Comparison of ENCODE assay signal across 31 cellular contexts in the genomic region with DNA sequence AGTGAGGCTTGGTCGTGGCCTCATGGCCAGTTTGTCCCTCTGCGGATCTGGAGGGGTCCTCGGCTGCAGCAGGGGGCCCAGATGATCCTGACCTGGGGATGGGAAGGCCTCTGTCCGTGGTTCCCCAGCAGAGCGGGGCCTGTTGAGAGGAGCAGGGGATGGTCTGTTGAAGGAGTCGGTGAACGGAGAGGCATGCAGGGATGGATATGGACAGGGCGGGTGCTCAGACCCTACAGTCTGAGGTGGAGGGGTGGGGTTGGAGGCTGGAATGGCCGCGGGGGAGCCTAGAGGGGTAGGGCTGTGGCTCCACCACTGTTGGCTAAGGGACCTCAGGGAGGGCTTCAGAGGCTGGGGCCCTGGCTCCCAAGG. TPM values are rescaled to one million over a fixed set of nuclear protein-coding genes. Genes with fewer than 3 reads are reported as not detected.
"Had no signal": no experiment of that assay in that cellular context is flagged by ENCODE, and none has a peak within 500 bp of the region (broad histone marks: within the 10 kb centered on the region; RNA-seq: fewer than 3 reads in every experiment).

No MANE protein-coding gene starts in this region.

- DNase-seq: activated B cell treated with CpG ODN at 0.5 μM for 24 hours; activated CD4-positive, alpha-beta memory T cell treated with anti-CD3 and anti-CD28 coated beads for 36 hours; activated CD4-positive, alpha-beta T cell treated with anti-CD3 and anti-CD28 coated beads, Interleukin-2, amount 10 ng/mL, durations not matched to agents 24 days and 14 days; activated CD8-positive, alpha-beta memory T cell treated with anti-CD3 and anti-CD28 coated beads, Interleukin-2, amount 10 ng/mL, durations not matched to agents 7 days and 5 days; activated CD8-positive, alpha-beta memory T cell treated with anti-CD3 and anti-CD28 coated beads, Interleukin-2, amount 50 U/mL, for 4 hours; activated CD8-positive, alpha-beta T cell treated with anti-CD3 and anti-CD28 coated beads, Interleukin-2, amount 10 ng/mL, durations not matched to agents 7 days and 5 days; activated gamma-delta T cell; activated naive CD4-positive, alpha-beta T cell; activated naive CD4-positive, alpha-beta T cell treated with anti-CD3 and anti-CD28 coated beads, Interleukin-2, amount 10 ng/mL, durations not matched to agents 7 days and 5 days; activated naive CD8-positive, alpha-beta T cell treated with anti-CD3 and anti-CD28 coated beads, Interleukin-2, amount 10 ng/mL, durations not matched to agents 7 days and 5 days; activated T-cell treated with anti-CD3 and anti-CD28 coated beads, Interleukin-2, amount 50 U/mL, for 1 hour; activated T-cell treated with anti-CD3 and anti-CD28 coated beads, Interleukin-2, amount 50 U/mL, for 48 hours; brain microvascular endothelial cell; cortex of kidney; dermis blood vessel endothelial cell; effector CD4-positive, alpha-beta T cell; effector memory CD8-positive, alpha-beta T cell; erythroblast; foreskin keratinocyte; gastrocnemius medialis; heart right ventricle; T-cell; T-helper 9 cell; WERI-Rb-1 had no signal

- H3K27ac ChIP-seq: ascending aorta, brain microvascular endothelial cell, esophagus muscularis mucosa, foreskin keratinocyte, gastrocnemius medialis, heart right ventricle, WERI-Rb-1 had no signal

- ATAC-seq: activated CD4-positive, CD25-positive, alpha-beta regulatory T cell treated with anti-CD3 and anti-CD28 coated beads, Interleukin-2, amount 50 U/mL, for 24 hours; activated CD8-positive, alpha-beta memory T cell treated with anti-CD3 and anti-CD28 coated beads, Interleukin-2, amount 10 ng/mL, durations not matched to agents 7 days and 5 days; activated CD8-positive, alpha-beta T cell treated with anti-CD3 and anti-CD28 coated beads, Interleukin-2, amount 10 ng/mL, durations not matched to agents 7 days and 5 days; activated naive CD4-positive, alpha-beta T cell treated with anti-CD3 and anti-CD28 coated beads, Interleukin-2, amount 50 U/mL, for 72 hours; effector memory CD8-positive, alpha-beta T cell; foreskin keratinocyte; gastrocnemius medialis; heart right ventricle; T-cell had no signal

- H3K27me3 Mint-ChIP-seq: activated B cell treated with CpG ODN at 0.5 μM for 24 hours; activated CD4-positive, alpha-beta memory T cell treated with anti-CD3 and anti-CD28 coated beads for 36 hours; activated CD4-positive, alpha-beta T cell treated with anti-CD3 and anti-CD28 coated beads, Interleukin-2, amount 10 ng/mL, durations not matched to agents 24 days and 14 days; activated CD8-positive, alpha-beta memory T cell treated with anti-CD3 and anti-CD28 coated beads, Interleukin-2, amount 10 ng/mL, durations not matched to agents 7 days and 5 days; activated naive CD8-positive, alpha-beta T cell treated with anti-CD3 and anti-CD28 coated beads, Interleukin-2, amount 10 ng/mL, durations not matched to agents 7 days and 5 days; effector memory CD8-positive, alpha-beta T cell; T-cell had no signal

- H3K4me1 Mint-ChIP-seq: activated CD4-positive, alpha-beta T cell treated with anti-CD3 and anti-CD28 coated beads, Interleukin-2, amount 10 ng/mL, durations not matched to agents 24 days and 14 days; activated naive CD8-positive, alpha-beta T cell treated with anti-CD3 and anti-CD28 coated beads, Interleukin-2, amount 10 ng/mL, durations not matched to agents 7 days and 5 days had no signal

- H3K27me3 ChIP-seq: ascending aorta, esophagus muscularis mucosa, foreskin keratinocyte, gastrocnemius medialis, heart right ventricle had no signal

- H3K9me3 Mint-ChIP-seq: activated B cell treated with CpG ODN at 0.5 μM for 24 hours; activated CD4-positive, alpha-beta memory T cell treated with anti-CD3 and anti-CD28 coated beads for 36 hours; activated CD4-positive, alpha-beta T cell treated with anti-CD3 and anti-CD28 coated beads, Interleukin-2, amount 10 ng/mL, durations not matched to agents 24 days and 14 days; activated naive CD4-positive, alpha-beta T cell treated with anti-CD3 and anti-CD28 coated beads, Interleukin-2, amount 10 ng/mL, durations not matched to agents 7 days and 5 days; activated naive CD4-positive, alpha-beta T cell treated with anti-CD3 and anti-CD28 coated beads, Interleukin-2, amount 50 U/mL, for 72 hours; activated naive CD8-positive, alpha-beta T cell treated with anti-CD3 and anti-CD28 coated beads, Interleukin-2, amount 10 ng/mL, durations not matched to agents 7 days and 5 days; activated T-helper 1 cell treated with anti-CD3 and anti-CD28 coated beads, Interleukin-12 subunit alpha, Interleukin-12 subunit beta, Interleukin-2, Interleukin-4 antibody, amounts not matched to agents 30 ng/mL and 10 ng/mL and 1 ng/mL, durations not matched to agents 14 hours and 24 hours and 36 hours; activated T-helper 2 cell treated with anti-CD3 and anti-CD28 coated beads, Interferon-gamma antibody, Interleukin-2, Interleukin-4, amounts not matched to agents 10 μg/mL and 5 μg/mL and 100 μg/mL, durations not matched to agents 14 hours and 24 hours and 36 hours; effector memory CD8-positive, alpha-beta T cell; T-cell; T-helper 1 cell treated with Interleukin-12 subunit alpha and Interleukin-12 subunit beta and Interleukin-4 antibody, amounts not matched to agents 30 μg/mL and 1 μg/mL, for 36 hours had no signal

- H3K4me3 Mint-ChIP-seq: activated B cell treated with CpG ODN at 0.5 μM for 24 hours; activated CD4-positive, alpha-beta memory T cell treated with anti-CD3 and anti-CD28 coated beads for 36 hours; activated CD4-positive, alpha-beta T cell treated with anti-CD3 and anti-CD28 coated beads, Interleukin-2, amount 10 ng/mL, durations not matched to agents 24 days and 14 days; activated CD8-positive, alpha-beta memory T cell treated with anti-CD3 and anti-CD28 coated beads, Interleukin-2, amount 10 ng/mL, durations not matched to agents 7 days and 5 days; activated CD8-positive, alpha-beta T cell treated with anti-CD3 and anti-CD28 coated beads, Interleukin-2, amount 10 ng/mL, durations not matched to agents 7 days and 5 days; activated naive CD4-positive, alpha-beta T cell treated with anti-CD3 and anti-CD28 coated beads, Interleukin-2, amount 10 ng/mL, durations not matched to agents 7 days and 5 days; activated naive CD8-positive, alpha-beta T cell treated with anti-CD3 and anti-CD28 coated beads, Interleukin-2, amount 10 ng/mL, durations not matched to agents 7 days and 5 days; activated T-helper 1 cell treated with anti-CD3 and anti-CD28 coated beads, Interleukin-12 subunit alpha, Interleukin-12 subunit beta, Interleukin-2, Interleukin-4 antibody, amounts not matched to agents 30 ng/mL and 10 ng/mL and 1 ng/mL, durations not matched to agents 14 hours and 24 hours and 36 hours; effector memory CD8-positive, alpha-beta T cell; T-cell; T-helper 1 cell treated with Interleukin-12 subunit alpha and Interleukin-12 subunit beta and Interleukin-4 antibody, amounts not matched to agents 30 μg/mL and 1 μg/mL, for 36 hours had no signal

- H3K27ac Mint-ChIP-seq: activated B cell treated with CpG ODN at 0.5 μM for 24 hours; activated CD4-positive, alpha-beta memory T cell treated with anti-CD3 and anti-CD28 coated beads for 36 hours; activated CD8-positive, alpha-beta memory T cell treated with anti-CD3 and anti-CD28 coated beads, Interleukin-2, amount 10 ng/mL, durations not matched to agents 7 days and 5 days; activated CD8-positive, alpha-beta T cell treated with anti-CD3 and anti-CD28 coated beads, Interleukin-2, amount 10 ng/mL, durations not matched to agents 7 days and 5 days; activated naive CD8-positive, alpha-beta T cell treated with anti-CD3 and anti-CD28 coated beads, Interleukin-2, amount 10 ng/mL, durations not matched to agents 7 days and 5 days; activated T-helper 1 cell treated with anti-CD3 and anti-CD28 coated beads, Interleukin-12 subunit alpha, Interleukin-12 subunit beta, Interleukin-2, Interleukin-4 antibody, amounts not matched to agents 30 ng/mL and 10 ng/mL and 1 ng/mL, durations not matched to agents 14 hours and 24 hours and 36 hours; activated T-helper 2 cell treated with anti-CD3 and anti-CD28 coated beads, Interferon-gamma antibody, Interleukin-2, Interleukin-4, amounts not matched to agents 10 μg/mL and 5 μg/mL and 100 μg/mL, durations not matched to agents 14 hours and 24 hours and 36 hours; T-cell; T-helper 1 cell treated with Interleukin-12 subunit alpha and Interleukin-12 subunit beta and Interleukin-4 antibody, amounts not matched to agents 30 μg/mL and 1 μg/mL, for 36 hours had no signal

- H3K36me3 Mint-ChIP-seq: activated CD4-positive, alpha-beta memory T cell treated with anti-CD3 and anti-CD28 coated beads for 36 hours; activated CD8-positive, alpha-beta memory T cell treated with anti-CD3 and anti-CD28 coated beads, Interleukin-2, amount 10 ng/mL, durations not matched to agents 7 days and 5 days; activated naive CD4-positive, alpha-beta T cell treated with anti-CD3 and anti-CD28 coated beads, Interleukin-2, amount 10 ng/mL, durations not matched to agents 7 days and 5 days; activated naive CD4-positive, alpha-beta T cell treated with anti-CD3 and anti-CD28 coated beads, Interleukin-2, amount 50 U/mL, for 72 hours; activated naive CD8-positive, alpha-beta T cell treated with anti-CD3 and anti-CD28 coated beads, Interleukin-2, amount 10 ng/mL, durations not matched to agents 7 days and 5 days; T-cell had no signal

- H3K9me3 ChIP-seq: ascending aorta, esophagus muscularis mucosa, gastrocnemius medialis, heart right ventricle had no signal

- H3K36me3 ChIP-seq: ascending aorta, brain microvascular endothelial cell, esophagus muscularis mucosa, gastrocnemius medialis, heart right ventricle, WERI-Rb-1 had no signal

- H3K4me3 ChIP-seq: ascending aorta, esophagus muscularis mucosa, gastrocnemius medialis, heart right ventricle had no signal

RNA-seq across cellular contexts. Expression of a gene that starts 33.8 kb away (rescaled TPM):
- total RNA-seq: activated B cell treated with CpG ODN at 0.5 μM for 24 hours had no signal
